11 cellular contexts compared by ENCODE assay signal in genomic region chr7:101880536-101881443, GRCh38.
DNase-seq lines count a peak whose midpoint lies in the region; ATAC-seq and TF ChIP-seq lines count a peak whose summit lies in the region.
"Had no signal": no experiment of that assay in that cellular context is flagged by ENCODE, and none has a peak within 500 bp of the region (broad histone marks: within the 10 kb centered on the region; RNA-seq: fewer than 3 reads in every experiment).

No MANE protein-coding gene starts in this region.

- peaks cover 0 to 73% of the 10 kb centered on the region in 2 donors for H3K4me1 ChIP-seq in right atrium auricular region
- H3K4me1 ChIP-seq in stomach smooth muscle (ENCODE audit: control insufficient read depth, insufficient read depth, low read length): peaks cover 40% of the 10 kb centered on the region

- H3K9me3 ChIP-seq in right atrium auricular region (no peaks in the 10 kb centered on the region), stomach smooth muscle (ENCODE audit: control insufficient read depth in 2 of 2, low read length in 2 of 2) (no peaks in the 10 kb centered on the region)

- H3K36me3 ChIP-seq in right atrium auricular region: no peaks in the 10 kb centered on the region
- no peaks in the 10 kb centered on the region for H3K36me3 ChIP-seq in stomach smooth muscle (ENCODE audit: control insufficient read depth in 2 of 2, insufficient read depth in 2 of 2, low read length in 2 of 2)

- ATAC-seq in activated CD8-positive, alpha-beta T cell treated with anti-CD3 and anti-CD28 coated beads for 36 hours: no peak
- no peak for ATAC-seq in activated CD8-positive, alpha-beta T cell treated with anti-CD3 and anti-CD28 coated beads, Interleukin-2, amount 10 ng/mL, durations not matched to agents 7 days and 5 days
- ATAC-seq in WTC11 (no peak), GM18867 (IDR thresholded peaks at IDR 0.05; ENCODE audit: unreplicated experiment) (no peak)

- intact Hi-C loops in activated CD8-positive, alpha-beta T cell treated with anti-CD3 and anti-CD28 coated beads for 36 hours (cut with micrococcal nuclease): no loop called here

- peaks cover 30% of the 10 kb centered on the region for H3K4me1 Mint-ChIP-seq in activated CD8-positive, alpha-beta T cell treated with anti-CD3 and anti-CD28 coated beads for 36 hours (ENCODE audit: low read depth)
- peaks cover 27% of the 10 kb centered on the region for H3K4me1 Mint-ChIP-seq in activated CD8-positive, alpha-beta T cell treated with anti-CD3 and anti-CD28 coated beads, Interleukin-2, amount 10 ng/mL, durations not matched to agents 7 days and 5 days (ENCODE audit: low read depth)
- peaks cover 80% of the 10 kb centered on the region for H3K4me1 Mint-ChIP-seq in WTC11

- H3K27me3 Mint-ChIP-seq in activated CD8-positive, alpha-beta T cell treated with anti-CD3 and anti-CD28 coated beads for 36 hours: no peaks in the 10 kb centered on the region
- H3K27me3 Mint-ChIP-seq in activated CD8-positive, alpha-beta T cell treated with anti-CD3 and anti-CD28 coated beads, Interleukin-2, amount 10 ng/mL, durations not matched to agents 7 days and 5 days (ENCODE audit: low read depth): no peaks in the 10 kb centered on the region
- no peaks in the 10 kb centered on the region for H3K27me3 Mint-ChIP-seq in WTC11 (ENCODE audit: low read depth)
- H3K27me3 Mint-ChIP-seq: CD4-positive, CD25-positive, alpha-beta regulatory T cell had no signal

- DNase-seq in activated CD8-positive, alpha-beta T cell treated with anti-CD3 and anti-CD28 coated beads for 36 hours: no peak
- DNase-seq in activated CD8-positive, alpha-beta T cell treated with anti-CD3 and anti-CD28 coated beads, Interleukin-2, amount 10 ng/mL, durations not matched to agents 7 days and 5 days: no peak
- no peak for DNase-seq in WTC11 (ENCODE audit: low spot score)
- no peak for DNase-seq in right atrium auricular region (ENCODE audit: low spot score)
- no peak for DNase-seq in activated CD4-positive, CD25-positive, alpha-beta regulatory T cell treated with anti-CD3 and anti-CD28 coated beads, Interleukin-2, amount 50 U/mL, for 72 hours
- no peak for DNase-seq in NCI-H187 (lab: John Stamatoyannopoulos, UW)
- DNase-seq: activated naive CD4-positive, alpha-beta T cell; CD4-positive, CD25-positive, alpha-beta regulatory T cell; SHP77 treated with DMSO at 0.1 percent for 48 hours had no signal

- H3K27me3 ChIP-seq in right atrium auricular region: no peaks in the 10 kb centered on the region
- no peaks in the 10 kb centered on the region for H3K27me3 ChIP-seq in stomach smooth muscle (ENCODE audit: control insufficient read depth in 1 of 2, insufficient read depth in 2 of 2, low read length in 2 of 2)

- POLR2A ChIA-PET in activated CD8-positive, alpha-beta T cell treated with anti-CD3 and anti-CD28 coated beads for 36 hours (lab: Charles Lee): interaction anchor here (0.9 kb wide), 1 partner anchor 10 kb away, joined by 3 read pairs; no protein-coding TSS in a partner anchor
- POLR2A ChIA-PET in activated CD8-positive, alpha-beta T cell treated with anti-CD3 and anti-CD28 coated beads, Interleukin-2, amount 10 ng/mL, durations not matched to agents 7 days and 5 days (lab: Charles Lee): no interaction called here
- POLR2A ChIA-PET in WTC11 (lab: Charles Lee): no interaction called here

- no peak overlapping the region for H3K4me3 ChIP-seq in right atrium auricular region
- H3K4me3 ChIP-seq in stomach smooth muscle (ENCODE audit: low read length in 2 of 2): no peak overlapping the region

- H3K27ac ChIP-seq in right atrium auricular region (peak overlapping the region; percentile 85 to 93), stomach smooth muscle (ENCODE audit: low read length) (peak overlapping the region; percentile 88)

- no peaks in the 10 kb centered on the region for H3K36me3 Mint-ChIP-seq in activated CD8-positive, alpha-beta T cell treated with anti-CD3 and anti-CD28 coated beads for 36 hours (ENCODE audit: low read depth)
- H3K36me3 Mint-ChIP-seq in activated CD8-positive, alpha-beta T cell treated with anti-CD3 and anti-CD28 coated beads, Interleukin-2, amount 10 ng/mL, durations not matched to agents 7 days and 5 days (ENCODE audit: low read depth): no peaks in the 10 kb centered on the region
- H3K36me3 Mint-ChIP-seq in WTC11: no peaks in the 10 kb centered on the region
- H3K36me3 Mint-ChIP-seq: CD4-positive, CD25-positive, alpha-beta regulatory T cell had no signal

- H3K9ac ChIP-seq in stomach smooth muscle (ENCODE audit: low read length in 2 of 2): peak overlapping the region in 1 of 2 donors; percentile 23

- CTCF ChIA-PET in activated CD8-positive, alpha-beta T cell treated with anti-CD3 and anti-CD28 coated beads for 36 hours (lab: Charles Lee): interaction anchor here (0.5 to 1.4 kb wide), 3 partner anchors 23 to 160 kb away, joined by 3 to 6 read pairs (median 3); no protein-coding TSS in a partner anchor
- CTCF ChIA-PET in activated CD8-positive, alpha-beta T cell treated with anti-CD3 and anti-CD28 coated beads, Interleukin-2, amount 10 ng/mL, durations not matched to agents 7 days and 5 days (lab: Charles Lee): no interaction called here
- CTCF ChIA-PET in WTC11 (lab: Charles Lee): interaction anchor here (1.0 to 2.9 kb wide), 4 partner anchors 11 to 55 kb away, joined by 3 to 19 read pairs (median 3); no protein-coding TSS in a partner anchor

- no peak overlapping the region for H3K4me3 Mint-ChIP-seq in activated CD8-positive, alpha-beta T cell treated with anti-CD3 and anti-CD28 coated beads for 36 hours
- H3K4me3 Mint-ChIP-seq in activated CD8-positive, alpha-beta T cell treated with anti-CD3 and anti-CD28 coated beads, Interleukin-2, amount 10 ng/mL, durations not matched to agents 7 days and 5 days: no peak overlapping the region
- H3K4me3 Mint-ChIP-seq in WTC11: no peak overlapping the region
- H3K4me3 Mint-ChIP-seq: CD4-positive, CD25-positive, alpha-beta regulatory T cell had no signal

- TF ChIP-seq CTCF in activated CD8-positive, alpha-beta T cell treated with anti-CD3 and anti-CD28 coated beads for 36 hours (IDR thresholded peaks at IDR 0.05): no peak
- no peak for TF ChIP-seq CTCF in WTC11 (IDR thresholded peaks at IDR 0.05)
- no peak for TF ChIP-seq CTCF in right atrium auricular region (IDR thresholded peaks at IDR 0.05)

- H3K9me3 Mint-ChIP-seq in activated CD8-positive, alpha-beta T cell treated with anti-CD3 and anti-CD28 coated beads for 36 hours: no peaks in the 10 kb centered on the region
- H3K9me3 Mint-ChIP-seq in activated CD8-positive, alpha-beta T cell treated with anti-CD3 and anti-CD28 coated beads, Interleukin-2, amount 10 ng/mL, durations not matched to agents 7 days and 5 days (ENCODE audit: insufficient read depth): no peaks in the 10 kb centered on the region
- H3K9me3 Mint-ChIP-seq in WTC11: no peaks in the 10 kb centered on the region
- H3K9me3 Mint-ChIP-seq: CD4-positive, CD25-positive, alpha-beta regulatory T cell had no signal

- H3K27ac Mint-ChIP-seq in activated CD8-positive, alpha-beta T cell treated with anti-CD3 and anti-CD28 coated beads for 36 hours: peak overlapping the region; percentile 9
- H3K27ac Mint-ChIP-seq in activated CD8-positive, alpha-beta T cell treated with anti-CD3 and anti-CD28 coated beads, Interleukin-2, amount 10 ng/mL, durations not matched to agents 7 days and 5 days: no peak overlapping the region
- peak overlapping the region; percentile 89 for H3K27ac Mint-ChIP-seq in WTC11

TF ChIP-seq in WTC11, 78 proteins besides CTCF, POLR2A, EP300 and RAD21:
- TF ChIP-seq PRRX2 (CRISPR knock-in tag; IDR thresholded peaks at IDR 0.05): no peak
